14 cellular contexts compared by ENCODE assay signal in the genomic region with DNA sequence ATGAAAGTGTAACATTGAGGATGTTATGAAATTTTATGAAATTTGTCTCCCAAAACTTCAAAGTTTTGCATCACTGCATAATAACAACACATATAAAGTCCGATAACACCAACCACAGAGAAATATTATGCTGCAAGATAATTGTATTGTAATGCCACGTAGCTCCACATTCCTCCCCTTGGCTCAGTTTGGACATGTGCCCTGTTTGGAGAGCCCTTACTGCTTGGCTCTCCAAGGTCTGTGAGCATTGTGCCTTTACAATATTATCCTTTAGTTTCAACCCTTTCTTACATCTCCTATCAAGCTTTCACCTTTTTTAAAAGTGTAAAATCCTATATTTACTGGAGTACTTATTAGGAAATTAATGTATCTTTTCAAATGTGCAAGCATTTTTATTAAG.
"Had no signal": no experiment of that assay in that cellular context is flagged by ENCODE, and none has a peak within 500 bp of the region (broad histone marks: within the 10 kb centered on the region; RNA-seq: fewer than 3 reads in every experiment).

No MANE protein-coding gene starts in this region.

- H3K36me3 ChIP-seq: uterus had no signal

- ATAC-seq: gastroesophageal sphincter, heart right ventricle, left cardiac atrium had no signal

- H3K4me3 ChIP-seq: ascending aorta, cardiac muscle cell, dorsolateral prefrontal cortex, gastroesophageal sphincter, heart right ventricle, tibial artery, uterus had no signal

- H3K27ac ChIP-seq: ascending aorta, cardiac muscle cell, gastroesophageal sphincter, tibial artery, uterus had no signal

- H3K27me3 ChIP-seq: ascending aorta, cardiac muscle cell, dorsolateral prefrontal cortex, gastroesophageal sphincter, heart right ventricle, neutrophil, tibial artery, uterus had no signal

- DNase-seq: activated CD4-positive, alpha-beta T cell treated with anti-CD3 and anti-CD28 coated beads, Interleukin-2, amount 50 U/mL, for 1 hour; activated naive CD4-positive, alpha-beta T cell treated with Interleukin-2 at 50 U/mL for 16 hours; activated T-cell treated with anti-CD3 and anti-CD28 coated beads for 4 hours; dorsolateral prefrontal cortex; heart right ventricle; left cardiac atrium; stimulated activated CD4-positive, alpha-beta T cell treated with anti-CD3 and anti-CD28 coated beads, Interleukin-1b, Interleukin-23, amount 100 ng/mL, for 48 hours; T-helper 9 cell; tibial artery; uterus had no signal

- H3K4me1 ChIP-seq: ascending aorta, uterus had no signal

- H3K9me3 ChIP-seq: ascending aorta, gastroesophageal sphincter, heart right ventricle, neutrophil, tibial artery, uterus had no signal
